19 cellular contexts compared by ENCODE assay signal in the genomic region with DNA sequence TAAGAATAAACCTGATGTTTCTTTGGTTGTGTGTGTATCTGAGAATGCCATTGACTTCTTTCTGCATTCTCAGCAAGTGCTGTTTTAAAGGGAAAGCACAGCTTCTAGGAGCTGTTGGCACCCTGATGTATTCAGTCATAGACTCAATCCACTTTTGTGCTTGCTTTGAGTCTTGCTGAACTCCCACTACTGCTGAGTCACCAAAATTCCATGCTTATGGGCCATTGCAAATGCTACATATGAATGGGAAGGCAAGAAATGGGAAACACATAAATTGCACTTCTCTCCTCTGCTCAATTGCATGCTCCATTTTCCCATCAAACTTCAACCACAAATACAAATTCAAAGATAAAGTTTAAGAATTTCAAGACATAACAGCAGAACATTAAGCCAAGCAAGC. TPM values are rescaled to one million over a fixed set of nuclear protein-coding genes. Genes with fewer than 3 reads are reported as not detected.
"Had no signal": no experiment of that assay in that cellular context is flagged by ENCODE, and none has a peak within 500 bp of the region (broad histone marks: within the 10 kb centered on the region; RNA-seq: fewer than 3 reads in every experiment).

No MANE protein-coding gene starts in this region.

- H3K27me3 Mint-ChIP-seq: activated CD4-positive, alpha-beta memory T cell treated with anti-CD3 and anti-CD28 coated beads, Interleukin-2, amount 10 ng/mL, durations not matched to agents 7 days and 5 days; activated naive CD8-positive, alpha-beta T cell treated with anti-CD3 and anti-CD28 coated beads for 36 hours; central memory CD8-positive, alpha-beta T cell; dendritic cell treated with granulocyte-macrophage colony-stimulating factor and Interleukin-4, amounts not matched to agents 40 ng/mL and 50 ng/mL, for 4 days; effector memory CD8-positive, alpha-beta T cell had no signal

- H3K9me3 ChIP-seq: left lung, testis, upper lobe of right lung had no signal

- H3K4me1 ChIP-seq: left lung, testis, upper lobe of right lung had no signal

- H3K36me3 ChIP-seq: left lung, upper lobe of right lung had no signal

- H3K9me3 Mint-ChIP-seq: activated CD4-positive, alpha-beta memory T cell treated with anti-CD3 and anti-CD28 coated beads, Interleukin-2, amount 10 ng/mL, durations not matched to agents 7 days and 5 days; activated naive CD8-positive, alpha-beta T cell treated with anti-CD3 and anti-CD28 coated beads for 36 hours; nephron; stimulated activated naive CD8-positive, alpha-beta T cell treated with anti-CD3 and anti-CD28 coated beads, Interleukin-15, Interleukin-2, amounts not matched to agents 100 ng/mL and 50 ng/mL, for 24 hours had no signal

- H3K4me3 Mint-ChIP-seq: activated CD4-positive, alpha-beta memory T cell treated with anti-CD3 and anti-CD28 coated beads, Interleukin-2, amount 10 ng/mL, durations not matched to agents 7 days and 5 days; activated naive CD8-positive, alpha-beta T cell treated with anti-CD3 and anti-CD28 coated beads for 36 hours; activated T-cell treated with anti-CD3 and anti-CD28 coated beads, Interleukin-2, amount 50 U/mL, for 72 hours; central memory CD8-positive, alpha-beta T cell; dendritic cell treated with granulocyte-macrophage colony-stimulating factor and Interleukin-4, amounts not matched to agents 40 ng/mL and 50 ng/mL, for 4 days; effector memory CD8-positive, alpha-beta T cell; nephron; stimulated activated naive CD8-positive, alpha-beta T cell treated with anti-CD3 and anti-CD28 coated beads, Interleukin-15, Interleukin-2, amounts not matched to agents 100 ng/mL and 50 ng/mL, for 24 hours had no signal

- ATAC-seq: activated T-cell treated with anti-CD3 and anti-CD28 coated beads, Interleukin-2, amount 50 U/mL, for 72 hours; effector memory CD8-positive, alpha-beta T cell; left lung; upper lobe of right lung had no signal

- H3K27ac Mint-ChIP-seq: activated CD4-positive, alpha-beta memory T cell treated with anti-CD3 and anti-CD28 coated beads, Interleukin-2, amount 10 ng/mL, durations not matched to agents 7 days and 5 days; activated naive CD8-positive, alpha-beta T cell treated with anti-CD3 and anti-CD28 coated beads for 36 hours; activated T-cell treated with anti-CD3 and anti-CD28 coated beads, Interleukin-2, amount 50 U/mL, for 72 hours; dendritic cell treated with granulocyte-macrophage colony-stimulating factor and Interleukin-4, amounts not matched to agents 40 ng/mL and 50 ng/mL, for 4 days; effector memory CD8-positive, alpha-beta T cell; nephron; stimulated activated naive CD8-positive, alpha-beta T cell treated with anti-CD3 and anti-CD28 coated beads, Interleukin-15, Interleukin-2, amounts not matched to agents 100 ng/mL and 50 ng/mL, for 24 hours had no signal

- H3K27me3 ChIP-seq: left lung, testis, upper lobe of right lung had no signal

- H3K27ac ChIP-seq: left lung, testis, upper lobe of right lung had no signal

- H3K4me1 Mint-ChIP-seq: activated CD4-positive, alpha-beta memory T cell treated with anti-CD3 and anti-CD28 coated beads, Interleukin-2, amount 10 ng/mL, durations not matched to agents 7 days and 5 days; activated naive CD8-positive, alpha-beta T cell treated with anti-CD3 and anti-CD28 coated beads for 36 hours; central memory CD8-positive, alpha-beta T cell; nephron had no signal

- H3K4me3 ChIP-seq: left lung, testis, upper lobe of right lung had no signal

- H3K36me3 Mint-ChIP-seq: activated naive CD8-positive, alpha-beta T cell treated with anti-CD3 and anti-CD28 coated beads for 36 hours had no signal

- DNase-seq: activated CD4-positive, alpha-beta memory T cell treated with anti-CD3 and anti-CD28 coated beads, Interleukin-2, amount 10 ng/mL, durations not matched to agents 7 days and 5 days; activated CD8-positive, alpha-beta memory T cell treated with anti-CD3 and anti-CD28 coated beads, Interleukin-2, amount 50 U/mL, for 4 hours; activated gamma-delta T cell treated with Interleukin-2 at 50 U/mL for 16 hours; activated naive CD8-positive, alpha-beta T cell treated with anti-CD3 and anti-CD28 coated beads for 36 hours; activated T-cell treated with anti-CD3 and anti-CD28 coated beads, Interleukin-2, amount 50 U/mL, for 72 hours; effector memory CD8-positive, alpha-beta T cell; left lung; stimulated activated CD4-positive, alpha-beta T cell treated with anti-CD3 and anti-CD28 coated beads, Interleukin-4, amount 100 ng/mL, for 1 hour; stimulated activated CD8-positive, alpha-beta memory T cell treated with anti-CD3 and anti-CD28 coated beads, Interleukin-4, amount 100 ng/mL, for 48 hours; testis; upper lobe of right lung had no signal

RNA-seq across cellular contexts. Expression of a gene that starts 9.8 kb away (rescaled TPM):
- total RNA-seq: activated CD4-positive, alpha-beta memory T cell treated with anti-CD3 and anti-CD28 coated beads, Interleukin-2, amount 10 ng/mL, durations not matched to agents 7 days and 5 days; activated naive CD8-positive, alpha-beta T cell treated with anti-CD3 and anti-CD28 coated beads for 36 hours; activated T-cell treated with anti-CD3 and anti-CD28 coated beads, Interleukin-2, amount 50 U/mL, for 72 hours; epithelial cell of proximal tubule; fibroblast of villous mesenchyme; left lung; mucosa of gallbladder; osteocyte; upper lobe of right lung had no signal
